1 cellular context compared by ENCODE assay signal in genomic region chr3:3615533-3615932, GRCh38.
TF ChIP-seq lines count a peak whose summit lies in the region.

No MANE protein-coding gene starts in this region.

TF ChIP-seq in HepG2, 621 proteins besides CTCF, POLR2A, EP300 and RAD21 (continued from another document):
- no peak for TF ChIP-seq ZHX2 (IDR thresholded peaks at IDR 0.05; ENCODE audit: low read depth)
- no peak for TF ChIP-seq ZHX2 (CRISPR knock-in tag; IDR thresholded peaks at IDR 0.05; ENCODE audit: borderline replicate concordance)
- TF ChIP-seq DPF2 (CRISPR knock-in tag; IDR thresholded peaks at IDR 0.05; ENCODE audit: borderline replicate concordance, low read depth) = no peak
- no peak for TF ChIP-seq SP5 (CRISPR knock-in tag; IDR thresholded peaks at IDR 0.05; ENCODE audit: borderline replicate concordance, low read depth)
